Comparison of ENCODE assay signal across 30 cellular contexts in the genomic region with DNA sequence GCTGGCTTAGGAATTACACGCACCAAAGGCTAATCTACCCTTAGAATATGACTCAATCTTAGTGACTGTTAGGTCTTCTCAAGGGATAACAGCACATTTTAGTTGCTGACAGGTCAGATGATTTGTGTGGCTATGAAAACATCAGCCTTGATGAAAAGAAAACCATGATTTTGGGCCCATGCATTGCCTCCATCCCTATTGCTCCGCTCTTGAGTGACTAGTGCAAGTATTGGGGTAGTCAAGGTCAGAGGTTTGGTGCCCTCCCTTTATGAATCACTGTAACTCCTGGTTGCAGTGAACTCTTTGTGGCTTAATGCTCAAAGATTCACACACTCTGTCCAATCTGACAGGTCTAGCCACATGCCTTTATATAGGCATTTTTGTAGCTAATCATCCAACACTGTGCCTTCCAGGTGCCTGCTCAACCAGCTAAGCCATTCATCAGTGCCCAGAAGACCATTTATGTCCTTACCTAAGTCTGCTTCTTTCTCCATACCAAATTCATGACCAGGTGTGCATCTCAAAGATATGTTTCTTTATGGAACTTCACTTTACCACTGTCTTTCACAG.
"Had no signal": no experiment of that assay in that cellular context is flagged by ENCODE, and none has a peak within 500 bp of the region (broad histone marks: within the 10 kb centered on the region; RNA-seq: fewer than 3 reads in every experiment).

No MANE protein-coding gene starts in this region.

- H3K4me3 ChIP-seq: body of pancreas, cardiac muscle cell, colonic mucosa, dorsolateral prefrontal cortex, smooth muscle cell, stomach, suprapubic skin, tibial artery, uterus had no signal

- DNase-seq: activated B cell treated with CpG ODN at 0.5 μM for 24 hours; activated CD4-positive, alpha-beta T cell treated with anti-CD3 and anti-CD28 coated beads, Interleukin-2, amount 50 U/mL, for 4 hours; activated CD8-positive, alpha-beta memory T cell treated with anti-CD3 and anti-CD28 coated beads for 24 hours; activated effector memory CD4-positive, alpha-beta T cell treated with Interleukin-2 at 50 U/mL for 16 hours; activated naive CD4-positive, alpha-beta T cell treated with Interleukin-2 at 50 U/mL for 16 hours; aorta; body of pancreas; cerebellar nuclear complex; colonic mucosa; dorsolateral prefrontal cortex; effector memory CD4-positive, alpha-beta T cell; foreskin melanocyte; left colon; naive B cell; nephron progenitor cell; stimulated activated CD4-positive, alpha-beta T cell treated with anti-CD3 and anti-CD28 coated beads, Interleukin-1b, Interleukin-23, amount 100 ng/mL, for 48 hours; stimulated activated CD4-positive, alpha-beta T cell treated with anti-CD3 and anti-CD28 coated beads, Interleukin-4, amount 100 ng/mL, for 4 hours; stimulated activated CD8-positive, alpha-beta memory T cell treated with anti-CD3 and anti-CD28 coated beads, Interleukin-4, amount 100 ng/mL, for 48 hours; stomach; T-helper 2 cell; tibial artery; uterus had no signal

- ATAC-seq: body of pancreas; left colon; sciatic nerve; stimulated activated memory B cell treated with anti-CD40 and anti-IgM and Interleukin-4, amounts not matched to agents 10 μg/mL and 1 μg/mL and 100 μg/mL, for 72 hours had no signal

- H3K27me3 Mint-ChIP-seq: activated B cell treated with CpG ODN at 0.5 μM for 24 hours; activated naive CD8-positive, alpha-beta T cell; naive B cell; stimulated activated memory B cell treated with anti-CD40 and anti-IgM and Interleukin-4, amounts not matched to agents 10 μg/mL and 1 μg/mL and 100 μg/mL, for 72 hours had no signal

- H3K9me3 ChIP-seq: body of pancreas, colonic mucosa, neutrophil, stomach, suprapubic skin, tibial artery, uterus had no signal

- H3K4me3 Mint-ChIP-seq: activated B cell treated with CpG ODN at 0.5 μM for 24 hours; activated naive CD8-positive, alpha-beta T cell; mesothelial cell of epicardium; naive B cell; nephron progenitor cell; stimulated activated memory B cell treated with anti-CD40 and anti-IgM and Interleukin-4, amounts not matched to agents 10 μg/mL and 1 μg/mL and 100 μg/mL, for 72 hours had no signal

- H3K4me1 Mint-ChIP-seq: activated B cell treated with CpG ODN at 0.5 μM for 24 hours; naive B cell; nephron progenitor cell; stimulated activated memory B cell treated with anti-CD40 and anti-IgM and Interleukin-4, amounts not matched to agents 10 μg/mL and 1 μg/mL and 100 μg/mL, for 72 hours had no signal

- H3K36me3 Mint-ChIP-seq: activated naive CD8-positive, alpha-beta T cell; mesothelial cell of epicardium; naive B cell; stimulated activated memory B cell treated with anti-CD40 and anti-IgM and Interleukin-4, amounts not matched to agents 10 μg/mL and 1 μg/mL and 100 μg/mL, for 72 hours had no signal

- H3K4me1 ChIP-seq: body of pancreas, colonic mucosa, stomach, tibial artery, uterus had no signal

- H3K9me3 Mint-ChIP-seq: activated B cell treated with CpG ODN at 0.5 μM for 24 hours, naive B cell, nephron progenitor cell had no signal

- H3K27ac Mint-ChIP-seq: activated B cell treated with CpG ODN at 0.5 μM for 24 hours; activated naive CD8-positive, alpha-beta T cell; mesothelial cell of epicardium; naive B cell; nephron progenitor cell; stimulated activated memory B cell treated with anti-CD40 and anti-IgM and Interleukin-4, amounts not matched to agents 10 μg/mL and 1 μg/mL and 100 μg/mL, for 72 hours had no signal

- H3K27me3 ChIP-seq: body of pancreas, cardiac muscle cell, colonic mucosa, dorsolateral prefrontal cortex, neutrophil, stomach, suprapubic skin, tibial artery, uterus had no signal

- H3K36me3 ChIP-seq: cardiac muscle cell, colonic mucosa, neutrophil, stomach, suprapubic skin, tibial artery, uterus had no signal

- H3K27ac ChIP-seq: body of pancreas, cardiac muscle cell, colonic mucosa, dorsolateral prefrontal cortex, neutrophil, stomach, suprapubic skin, tibial artery, uterus had no signal
